Comparison of ENCODE assay signal across 8 cellular contexts in genomic region chr12:69471667-69472385, GRCh38. TPM values are rescaled to one million over a fixed set of nuclear protein-coding genes. Genes with fewer than 3 reads are reported as not detected.
DNase-seq lines count a peak whose midpoint lies in the region; ATAC-seq and TF ChIP-seq lines count a peak whose summit lies in the region.

No MANE protein-coding gene starts in this region.

- H3K9me3 Mint-ChIP-seq in chondrocyte (ENCODE audit: low read depth), result no peaks in the 10 kb centered on the region
- H3K9me3 Mint-ChIP-seq in naive thymus-derived CD8-positive, alpha-beta T cell, result no peaks in the 10 kb centered on the region

- H3K9ac ChIP-seq in BLaER1 (peak overlapping the region; percentile 93), Karpas-422 (ENCODE audit: low read length) (peak overlapping the region; percentile 87)

- peak overlapping the region; percentile 97 for H3K4me3 Mint-ChIP-seq in chondrocyte (ENCODE audit: unreplicated experiment)
- peak overlapping the region; percentile 95 to 100 (median 98) for H3K4me3 Mint-ChIP-seq in naive thymus-derived CD8-positive, alpha-beta T cell

- H3K4me2 ChIP-seq in BLaER1, result peak overlapping the region; percentile 84
- H3K4me2 ChIP-seq in Karpas-422 (ENCODE audit: low read depth, low read length, poor library complexity, severe bottlenecking), result peak overlapping the region; percentile 76

- H3K4me3 ChIP-seq in BLaER1 (peak overlapping the region; percentile 94), Karpas-422 (ENCODE audit: low read length) (peak overlapping the region; percentile 97)

- H3K27me3 Mint-ChIP-seq in chondrocyte (ENCODE audit: low read depth), result no peaks in the 10 kb centered on the region
- no peaks in the 10 kb centered on the region for H3K27me3 Mint-ChIP-seq in naive thymus-derived CD8-positive, alpha-beta T cell

- no peaks in the 10 kb centered on the region for H3K36me3 Mint-ChIP-seq in chondrocyte (ENCODE audit: low read depth)
- peaks cover 0 to 5% (median 0%) of the 10 kb centered on the region in 3 donors for H3K36me3 Mint-ChIP-seq in naive thymus-derived CD8-positive, alpha-beta T cell

- no peak overlapping the region for H2AFZ ChIP-seq in Karpas-422 (ENCODE audit: low read length)

- H3K27ac Mint-ChIP-seq in chondrocyte (ENCODE audit: unreplicated experiment), result peak overlapping the region; percentile 46
- H3K27ac Mint-ChIP-seq in naive thymus-derived CD8-positive, alpha-beta T cell, result peak overlapping the region in 8 of 10 donors; percentile 30 to 100 (median 86)

- H3K27me3 ChIP-seq in BLaER1 (no peaks in the 10 kb centered on the region), Karpas-422 (ENCODE audit: low read length) (no peaks in the 10 kb centered on the region)

- H3K9me2 ChIP-seq in Karpas-422 (replicated peaks; ENCODE audit: insufficient read depth, low read length), result no peaks in the 10 kb centered on the region

- H3K79me2 ChIP-seq in Karpas-422 (ENCODE audit: low read length), result peaks cover 66% of the 10 kb centered on the region

- TF ChIP-seq CTCF in chondrocyte (IDR thresholded peaks at IDR 0.05), result no peak

- peaks cover 7% of the 10 kb centered on the region; the same call in 1 of the 2 replicates for H3K36me3 ChIP-seq in BLaER1
- 0 out of 2 replicates have a peak, but pooled peaks cover 5% of the 10 kb centered on the region for H3K36me3 ChIP-seq in Karpas-422 (ENCODE audit: insufficient read depth, low read length)

- peaks cover 71% of the 10 kb centered on the region for H3K4me1 Mint-ChIP-seq in chondrocyte (ENCODE audit: low read depth)
- H3K4me1 Mint-ChIP-seq in naive thymus-derived CD8-positive, alpha-beta T cell, result peaks cover 38 to 78% (median 55%) of the 10 kb centered on the region in 4 donors

- POLR2A ChIA-PET in naive thymus-derived CD8-positive, alpha-beta T cell (lab: Charles Lee), result interaction anchor here (1.2 kb wide), 2 partner anchors 12 to 114 kb away, joined by 5 to 6 read pairs; partner anchors contain the start of gene CCT2

- H3K27ac ChIP-seq in BLaER1, result no peak overlapping the region
- H3K27ac ChIP-seq in Karpas-422 (ENCODE audit: low read length), result no peak overlapping the region

- H3K4me1 ChIP-seq in BLaER1, result peaks cover 14% of the 10 kb centered on the region
- peaks cover 50% of the 10 kb centered on the region for H3K4me1 ChIP-seq in Karpas-422 (ENCODE audit: low read length)

- DNase-seq in Karpas-422 (no peak), chondrocyte (ENCODE audit: low spot score) (no peak), cerebellar cortex (ENCODE audit: low spot score) (no peak), NCI-H226 (no peak), NCI-H1105 (lab: John Stamatoyannopoulos, UW) (no peak)
- no peak for DNase-seq in naive thymus-derived CD8-positive, alpha-beta T cell
- no peak for DNase-seq in stimulated activated CD4-positive, alpha-beta T cell treated with anti-CD3 and anti-CD28 coated beads, Interleukin-4, amount 100 ng/mL, for 24 hours

- no peak for ATAC-seq in naive thymus-derived CD8-positive, alpha-beta T cell

- H4K20me1 ChIP-seq in BLaER1, result peaks cover 56% of the 10 kb centered on the region
- H4K20me1 ChIP-seq in Karpas-422 (ENCODE audit: insufficient read depth, low read depth, low read length), result peaks cover 14% of the 10 kb centered on the region; the same call in 1 of the 2 replicates

- H3K9me3 ChIP-seq in BLaER1, result no peaks in the 10 kb centered on the region
- no peaks in the 10 kb centered on the region for H3K9me3 ChIP-seq in Karpas-422 (ENCODE audit: low read length)

RNA-seq across cellular contexts. Expression of gene FRS2, which starts 1.6 kb away (rescaled TPM):
- 18.7 and 26.1 TPM in 2 replicates for total RNA-seq in Karpas-422 (2014; rRNA removed; shearing (Covaris generic); ENCODE audit: low replicate concordance)
- total RNA-seq in chondrocyte, result 45.1 to 52.7 TPM (median 46.9 TPM) in 3 replicates
- total RNA-seq in naive thymus-derived CD8-positive, alpha-beta T cell, result 10 to 100 TPM; 27.2 to 33.5 TPM
- polyA plus RNA-seq in naive thymus-derived CD8-positive, alpha-beta T cell, result 10 to 100 TPM; 11.1 to 12.3 (median 11.6) TPM
